27 cellular contexts compared by ENCODE assay signal in genomic region chr5:21687621-21688020, GRCh38.
"Had no signal": no experiment of that assay in that cellular context is flagged by ENCODE, and none has a peak within 500 bp of the region (broad histone marks: within the 10 kb centered on the region; RNA-seq: fewer than 3 reads in every experiment).

No MANE protein-coding gene starts in this region.

- H3K36me3 ChIP-seq: stomach, suprapubic skin, thoracic aorta, thyroid gland, tibial artery, tibial nerve, transverse colon, upper lobe of left lung, upper lobe of right lung, uterus, vagina had no signal

- H3K4me3 Mint-ChIP-seq: stimulated activated effector memory CD8-positive, alpha-beta T cell treated with anti-CD3 and anti-CD28 coated beads, Interleukin-12 subunit alpha, Interleukin-12 subunit beta, amount 100 ng/mL, for 72 hours; stimulated activated naive B cell treated with anti-CD40 and anti-IgM and Interleukin-4, amounts not matched to agents 10 μg/mL and 1 μg/mL and 100 μg/mL, for 72 hours; stimulated activated naive CD8-positive, alpha-beta T cell treated with anti-CD3 and anti-CD28 coated beads, Interleukin-15, amount 100 ng/mL, for 72 hours; stimulated activated naive CD8-positive, alpha-beta T cell treated with anti-CD3 and anti-CD28 coated beads, Interleukin-15, Interleukin-2, amounts not matched to agents 100 ng/mL and 50 ng/mL, for 24 hours; type B pancreatic cell had no signal

- ATAC-seq: stimulated activated effector memory CD8-positive, alpha-beta T cell treated with anti-CD3 and anti-CD28 coated beads, Interleukin-12 subunit alpha, Interleukin-12 subunit beta, amount 100 ng/mL, for 72 hours; stimulated activated naive B cell treated with anti-CD40 and anti-IgM and Interleukin-4, amounts not matched to agents 10 μg/mL and 1 μg/mL and 100 μg/mL, for 72 hours; stimulated activated naive CD8-positive, alpha-beta T cell treated with anti-CD3 and anti-CD28 coated beads, Interleukin-15, amount 100 ng/mL, for 72 hours; stimulated activated naive CD8-positive, alpha-beta T cell treated with anti-CD3 and anti-CD28 coated beads, Interleukin-15, Interleukin-2, amounts not matched to agents 100 U/mL and 50 U/mL, for 24 hours; upper lobe of right lung had no signal

- H3K4me1 ChIP-seq: stomach, suprapubic skin, testis, thyroid gland, tibial artery, tibial nerve, transverse colon, upper lobe of left lung, upper lobe of right lung, uterus, vagina had no signal

- DNase-seq: stimulated activated CD4-positive, alpha-beta T cell treated with anti-CD3 and anti-CD28 coated beads, Interleukin-2, amount 100 ng/mL, for 48 hours; stimulated activated CD4-positive, alpha-beta T cell treated with anti-CD3 and anti-CD28 coated beads, Interleukin-4, amount 100 ng/mL, for 1 hour; stimulated activated CD4-positive, alpha-beta T cell treated with anti-CD3 and anti-CD28 coated beads, Interleukin-4, amount 100 ng/mL, for 24 hours; stimulated activated CD4-positive, alpha-beta T cell treated with anti-CD3 and anti-CD28 coated beads, Interleukin-4, amount 100 ng/mL, for 4 hours; stimulated activated CD8-positive, alpha-beta memory T cell treated with anti-CD3 and anti-CD28 coated beads, Interleukin-4, amount 100 ng/mL, for 48 hours; stimulated activated naive B cell treated with anti-CD40 and anti-IgM and Interleukin-4, amounts not matched to agents 10 μg/mL and 1 μg/mL and 100 μg/mL, for 72 hours; stimulated activated naive CD4-positive, alpha-beta T cell; stimulated activated naive CD4-positive, alpha-beta T cell treated with Interleukin-2 at 50 U/mL for 16 hours; stimulated activated naive CD8-positive, alpha-beta T cell treated with anti-CD3 and anti-CD28 coated beads, Interleukin-15, amount 100 ng/mL, for 72 hours; stimulated activated naive CD8-positive, alpha-beta T cell treated with anti-CD3 and anti-CD28 coated beads, Interleukin-15, Interleukin-2, amounts not matched to agents 100 U/mL and 50 U/mL, for 24 hours; stomach; substantia nigra; testis; thyroid gland; tibial artery; transverse colon; trophoblast cell; upper lobe of left lung; upper lobe of right lung; uterus had no signal

- H3K9me3 Mint-ChIP-seq: stimulated activated naive CD8-positive, alpha-beta T cell treated with anti-CD3 and anti-CD28 coated beads, Interleukin-15, amount 100 ng/mL, for 72 hours; stimulated activated naive CD8-positive, alpha-beta T cell treated with anti-CD3 and anti-CD28 coated beads, Interleukin-15, Interleukin-2, amounts not matched to agents 100 ng/mL and 50 ng/mL, for 24 hours; type B pancreatic cell had no signal

- H3K27ac Mint-ChIP-seq: stimulated activated effector memory CD8-positive, alpha-beta T cell treated with anti-CD3 and anti-CD28 coated beads, Interleukin-12 subunit alpha, Interleukin-12 subunit beta, amount 100 ng/mL, for 72 hours; stimulated activated naive B cell treated with anti-CD40 and anti-IgM and Interleukin-4, amounts not matched to agents 10 μg/mL and 1 μg/mL and 100 μg/mL, for 72 hours; stimulated activated naive CD8-positive, alpha-beta T cell treated with anti-CD3 and anti-CD28 coated beads, Interleukin-15, amount 100 ng/mL, for 72 hours; stimulated activated naive CD8-positive, alpha-beta T cell treated with anti-CD3 and anti-CD28 coated beads, Interleukin-15, Interleukin-2, amounts not matched to agents 100 ng/mL and 50 ng/mL, for 24 hours; type B pancreatic cell had no signal

- H3K27me3 ChIP-seq: stomach, suprapubic skin, testis, thyroid gland, tibial artery, tibial nerve, transverse colon, upper lobe of left lung, upper lobe of right lung, uterus, vagina had no signal

- H3K27me3 Mint-ChIP-seq: stimulated activated naive B cell treated with anti-CD40 and anti-IgM and Interleukin-4, amounts not matched to agents 10 μg/mL and 1 μg/mL and 100 μg/mL, for 72 hours; stimulated activated naive CD8-positive, alpha-beta T cell treated with anti-CD3 and anti-CD28 coated beads, Interleukin-15, amount 100 ng/mL, for 72 hours; stimulated activated naive CD8-positive, alpha-beta T cell treated with anti-CD3 and anti-CD28 coated beads, Interleukin-15, Interleukin-2, amounts not matched to agents 100 ng/mL and 50 ng/mL, for 24 hours; type B pancreatic cell had no signal

- H3K9me3 ChIP-seq: suprapubic skin, testis, thoracic aorta, thyroid gland, tibial artery, tibial nerve, transverse colon, upper lobe of left lung, upper lobe of right lung, uterus, vagina had no signal

- H3K27ac ChIP-seq: stomach, suprapubic skin, testis, thoracic aorta, thyroid gland, tibial artery, tibial nerve, transverse colon, upper lobe of left lung, upper lobe of right lung, uterus, vagina had no signal

- H3K4me1 Mint-ChIP-seq: stimulated activated effector memory CD8-positive, alpha-beta T cell treated with anti-CD3 and anti-CD28 coated beads, Interleukin-12 subunit alpha, Interleukin-12 subunit beta, amount 100 ng/mL, for 72 hours; stimulated activated naive B cell treated with anti-CD40 and anti-IgM and Interleukin-4, amounts not matched to agents 10 μg/mL and 1 μg/mL and 100 μg/mL, for 72 hours; stimulated activated naive CD8-positive, alpha-beta T cell treated with anti-CD3 and anti-CD28 coated beads, Interleukin-15, amount 100 ng/mL, for 72 hours had no signal

- H3K4me3 ChIP-seq: stomach, suprapubic skin, testis, thoracic aorta, thyroid gland, tibial artery, tibial nerve, transverse colon, upper lobe of left lung, upper lobe of right lung, uterus, vagina had no signal

- H3K36me3 Mint-ChIP-seq: stimulated activated effector memory CD8-positive, alpha-beta T cell treated with anti-CD3 and anti-CD28 coated beads, Interleukin-12 subunit alpha, Interleukin-12 subunit beta, amount 100 ng/mL, for 72 hours; stimulated activated naive B cell treated with anti-CD40 and anti-IgM and Interleukin-4, amounts not matched to agents 10 μg/mL and 1 μg/mL and 100 μg/mL, for 72 hours; type B pancreatic cell had no signal
